Comparison of ENCODE assay signal across 1 cellular context in genomic region chr9:124320062-124320973, GRCh38.
A peak's percentile ranks its signal among the peaks of the same experiment; 100 is the strongest.
TF ChIP-seq lines count a peak whose summit lies in the region.

No MANE protein-coding gene starts in this region.

TF ChIP-seq in K562, 482 proteins besides CTCF, POLR2A, EP300 and RAD21 (continued from another document):
- no peak for TF ChIP-seq ZNF592 (IDR thresholded peaks at IDR 0.05)
- no peak for TF ChIP-seq NR2C2 (CRISPR knock-in tag; IDR thresholded peaks at IDR 0.05)
- no peak for TF ChIP-seq NR2C2 (tag; IDR thresholded peaks at IDR 0.05)
- no peak for TF ChIP-seq PHB2 (IDR thresholded peaks at IDR 0.05; ENCODE audit: low read depth)
- no peak for TF ChIP-seq NR2F6 (CRISPR knock-in tag; IDR thresholded peaks at IDR 0.05)
- no peak for TF ChIP-seq MCM7 (IDR thresholded peaks at IDR 0.05)
- 0 out of 2 replicates have a peak, but pooled peaks have one; percentile 26 for TF ChIP-seq CREM (IDR thresholded peaks at IDR 0.05; ENCODE audit: low read depth)
- no peak for TF ChIP-seq ZNF282 (CRISPR knock-in tag; IDR thresholded peaks at IDR 0.05)
- no peak for TF ChIP-seq ZBTB5 (IDR thresholded peaks at IDR 0.05)
- TF ChIP-seq ELK3 (CRISPR knock-in tag; IDR thresholded peaks at IDR 0.05) = no peak
- peak in 1 of 2 experiments; percentile 61; a peak in 1 of 4 replicates for TF ChIP-seq RCOR1 (IDR thresholded peaks at IDR 0.05; ENCODE audit: borderline replicate concordance in 1 of 2, low read depth in 2 of 2, low read length in 2 of 2)
- no peak for TF ChIP-seq BRD4 (IDR thresholded peaks at IDR 0.05)
- TF ChIP-seq MTF1 (CRISPR knock-in tag; IDR thresholded peaks at IDR 0.05; ENCODE audit: borderline replicate concordance) = no peak
- 0 out of 2 replicates have a peak, but pooled peaks have one; percentile 15 for TF ChIP-seq VEZF1 (CRISPR knock-in tag; IDR thresholded peaks at IDR 0.05)
- 0 out of 2 replicates have a peak, but pooled peaks have one; percentile 3 for TF ChIP-seq SPI1 (IDR thresholded peaks at IDR 0.05; ENCODE audit: borderline replicate concordance, low read depth, low read length)
- TF ChIP-seq KAT7 (CRISPR knock-in tag; IDR thresholded peaks at IDR 0.05; ENCODE audit: borderline replicate concordance) = no peak
